ENCODE assay signal across 17 cellular contexts in the genomic region with DNA sequence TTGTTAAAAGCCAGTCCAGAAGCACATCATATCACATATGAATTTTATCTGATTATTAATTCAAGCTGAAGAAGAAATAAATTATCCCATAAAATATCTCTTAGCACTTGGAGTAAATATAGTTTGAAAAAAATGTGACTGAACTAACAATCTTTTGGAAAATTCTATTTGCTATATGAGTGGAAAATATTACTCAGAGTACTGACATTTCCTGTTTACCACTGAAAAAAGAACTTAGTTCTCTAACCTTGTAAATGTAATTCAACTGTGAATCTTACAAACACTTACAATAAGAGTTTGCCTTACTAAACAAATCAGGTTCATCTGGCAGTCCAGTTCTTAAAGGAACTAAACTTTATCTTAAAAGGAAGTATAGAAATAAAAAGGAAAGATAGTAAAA. TPM values are rescaled to one million over a fixed set of nuclear protein-coding genes. Genes with fewer than 3 reads are reported as not detected.
DNase-seq lines count a peak whose midpoint lies in the region; ATAC-seq, FAIRE-seq and TF ChIP-seq lines count a peak whose summit lies in the region.
"Had no signal": no experiment of that assay in that cellular context is flagged by ENCODE, and none has a peak within 500 bp of the region (broad histone marks: within the 10 kb centered on the region; RNA-seq: fewer than 3 reads in every experiment).

No MANE protein-coding gene starts in this region.

- H3K27ac Mint-ChIP-seq in activated T-helper 1 cell treated with anti-CD3 and anti-CD28 coated beads, Interleukin-12 subunit alpha, Interleukin-12 subunit beta, Interleukin-2, Interleukin-4 antibody, amounts not matched to agents 30 ng/mL and 10 ng/mL and 1 ng/mL, durations not matched to agents 14 hours and 24 hours and 36 hours, result peak overlapping the region; percentile 70
- H3K27ac Mint-ChIP-seq in endodermal cell, result no peak overlapping the region
- H3K27ac Mint-ChIP-seq: CD14-positive monocyte, memory B cell had no signal

- H3K4me1 ChIP-seq in A549 (peaks cover 12% of the 10 kb centered on the region; the same call in 2 of the 3 replicates), hepatocyte (ENCODE audit: insufficient read depth) (no peaks in the 10 kb centered on the region), endodermal cell (ENCODE audit: control insufficient read depth, insufficient read depth, low read length) (no peaks in the 10 kb centered on the region), A673 (ENCODE audit: insufficient read depth, low read length, poor library complexity, severe bottlenecking) (peaks cover under 1% of the 10 kb centered on the region)

- 0 out of 3 replicates have a peak, but pooled peaks cover 4% of the 10 kb centered on the region for H3K9me3 ChIP-seq in A549
- H3K9me3 ChIP-seq in hepatocyte (ENCODE audit: low read depth), result no peaks in the 10 kb centered on the region
- H3K9me3 ChIP-seq in endodermal cell (ENCODE audit: control insufficient read depth, low read length), result peaks cover 9% of the 10 kb centered on the region
- H3K9me3 ChIP-seq in A673 (ENCODE audit: low read depth, low read length, poor library complexity, severe bottlenecking), result no peaks in the 10 kb centered on the region

- H3K4me3 ChIP-seq in A549 (no peak overlapping the region), hepatocyte (no peak overlapping the region), endodermal cell (ENCODE audit: low read length) (no peak overlapping the region), A673 (ENCODE audit: low read depth, low read length, poor library complexity, severe bottlenecking) (no peak overlapping the region)

- no peaks in the 10 kb centered on the region for H3K9me2 ChIP-seq in hepatocyte (replicated peaks; ENCODE audit: insufficient read depth)

- TF ChIP-seq POLR2A in A549 (IDR thresholded peaks at IDR 0.05; ENCODE audit: low read length), result no peak

- no peak overlapping the region for H3K9ac ChIP-seq in endodermal cell (ENCODE audit: extremely low read depth, low read length, poor library complexity, severe bottlenecking)

- no peak for ATAC-seq in A549

- no peaks in the 10 kb centered on the region for H4K20me1 ChIP-seq in hepatocyte (ENCODE audit: insufficient read depth, poor library complexity, severe bottlenecking)

- peaks cover 6% of the 10 kb centered on the region for H3K36me3 Mint-ChIP-seq in activated T-helper 1 cell treated with anti-CD3 and anti-CD28 coated beads, Interleukin-12 subunit alpha, Interleukin-12 subunit beta, Interleukin-2, Interleukin-4 antibody, amounts not matched to agents 30 ng/mL and 10 ng/mL and 1 ng/mL, durations not matched to agents 14 hours and 24 hours and 36 hours (ENCODE audit: low read depth)
- H3K36me3 Mint-ChIP-seq in endodermal cell (ENCODE audit: low read depth), result no peaks in the 10 kb centered on the region
- H3K36me3 Mint-ChIP-seq: CD14-positive monocyte had no signal

- no peak for TF ChIP-seq RAD21 in A549 (conservative IDR thresholded peaks at IDR 0.05 in 1 of 2, IDR thresholded peaks at IDR 0.05 in 1 of 2)

- H3K27ac ChIP-seq in A549 (no peak overlapping the region), hepatocyte (peak overlapping the region; percentile 57), endodermal cell (ENCODE audit: low read depth, low read length) (no peak overlapping the region), A673 (ENCODE audit: low read depth, low read length, poor library complexity, severe bottlenecking) (no peak overlapping the region)
- H3K27ac ChIP-seq: HL-60 had no signal

- FAIRE-seq in A549 (lab: Jason Lieb, UNC), result no peak
- FAIRE-seq: H1, urothelium cell line had no signal

- CTCF ChIA-PET in A549 (lab: Yijun Ruan, JAX), result interaction anchor here (0.5 kb wide), 1 partner anchor 441 kb away, joined by 3 read pairs; a partner anchor contains a TSS
- CTCF ChIA-PET in A673 (lab: Charles Lee), result no interaction called here

- H2AFZ ChIP-seq in hepatocyte, result no peak overlapping the region

- POLR2A ChIA-PET in A549 (lab: Yijun Ruan, JAX), result no interaction called here
- POLR2A ChIA-PET in A673 (lab: Charles Lee; ENCODE audit: low non-redundant PET), result no interaction called here

- BruUV-seq in A673 (replicated peaks; lab: Mats Ljungman, UMichigan), result no TSS peak

- H3K27me3 Mint-ChIP-seq in activated T-helper 1 cell treated with anti-CD3 and anti-CD28 coated beads, Interleukin-12 subunit alpha, Interleukin-12 subunit beta, Interleukin-2, Interleukin-4 antibody, amounts not matched to agents 30 ng/mL and 10 ng/mL and 1 ng/mL, durations not matched to agents 14 hours and 24 hours and 36 hours (ENCODE audit: insufficient read depth), result peaks cover 3% of the 10 kb centered on the region
- H3K27me3 Mint-ChIP-seq in endodermal cell (ENCODE audit: insufficient read depth), result peaks cover 5% of the 10 kb centered on the region
- H3K27me3 Mint-ChIP-seq: memory B cell had no signal

- H3K4me2 ChIP-seq in A549, result peak overlapping the region; percentile 43; the same call in 2 of the 3 replicates
- peak overlapping the region; percentile 5 for H3K4me2 ChIP-seq in hepatocyte

- peaks cover 39% of the 10 kb centered on the region for H3K4me1 Mint-ChIP-seq in activated T-helper 1 cell treated with anti-CD3 and anti-CD28 coated beads, Interleukin-12 subunit alpha, Interleukin-12 subunit beta, Interleukin-2, Interleukin-4 antibody, amounts not matched to agents 30 ng/mL and 10 ng/mL and 1 ng/mL, durations not matched to agents 14 hours and 24 hours and 36 hours (ENCODE audit: low read depth)
- peaks cover 4% of the 10 kb centered on the region for H3K4me1 Mint-ChIP-seq in endodermal cell

- no peaks in the 10 kb centered on the region for H3K79me2 ChIP-seq in hepatocyte

- no peak overlapping the region for H3K4me3 Mint-ChIP-seq in activated T-helper 1 cell treated with anti-CD3 and anti-CD28 coated beads, Interleukin-12 subunit alpha, Interleukin-12 subunit beta, Interleukin-2, Interleukin-4 antibody, amounts not matched to agents 30 ng/mL and 10 ng/mL and 1 ng/mL, durations not matched to agents 14 hours and 24 hours and 36 hours
- no peak overlapping the region for H3K4me3 Mint-ChIP-seq in endodermal cell
- H3K4me3 Mint-ChIP-seq: brain, CD14-positive monocyte, memory B cell had no signal

- no peaks in the 10 kb centered on the region for H3K36me3 ChIP-seq in hepatocyte (replicated peaks; ENCODE audit: insufficient read depth, low read depth)
- H3K36me3 ChIP-seq in endodermal cell (ENCODE audit: control insufficient read depth, insufficient read depth, low read length), result no peaks in the 10 kb centered on the region
- no peaks in the 10 kb centered on the region for H3K36me3 ChIP-seq in A673 (ENCODE audit: insufficient read depth, low read length, poor library complexity, severe bottlenecking)

- TF ChIP-seq CTCF in A549 (IDR thresholded peaks at IDR 0.05), result no peak
- TF ChIP-seq CTCF in hepatocyte (IDR thresholded peaks at IDR 0.05; ENCODE audit: poor library complexity), result no peak
- TF ChIP-seq CTCF in endodermal cell (conservative IDR thresholded peaks at IDR 0.05), result no peak
- TF ChIP-seq CTCF in A673 (conservative IDR thresholded peaks at IDR 0.05; ENCODE audit: low read depth, low read length), result no peak

- DNase-seq in A549 (ENCODE audit: low read depth in 1 of 2, low spot score in 1 of 2) (no peak), HCEC 1CT (peak; percentile 85), hepatocyte (ENCODE audit: low spot score) (no peak), MV-4-11 (lab: John Stamatoyannopoulos, UW) (no peak), NCI-H2029 treated with DMSO at 0.1 percent for 48 hours (lab: John Stamatoyannopoulos, UW) (no peak), endodermal cell (no peak), A673 (ENCODE audit: low spot score) (no peak)
- no peak for DNase-seq in activated T-helper 1 cell treated with anti-CD3 and anti-CD28 coated beads, Interleukin-12 subunit alpha, Interleukin-12 subunit beta, Interleukin-2, Interleukin-4 antibody, amounts not matched to agents 30 ng/mL and 10 ng/mL and 1 ng/mL, durations not matched to agents 14 hours and 24 hours and 36 hours (ENCODE audit: low spot score)
- DNase-seq: activated CD4-positive, alpha-beta T cell treated with anti-CD3 and anti-CD28 coated beads for 48 hours; GDM1; stimulated activated CD4-positive, alpha-beta T cell treated with anti-CD3 and anti-CD28 coated beads, Interleukin-1b, Interleukin-23, amount 100 ng/mL, for 48 hours had no signal

- peaks cover 19% of the 10 kb centered on the region for H3K9me3 Mint-ChIP-seq in activated T-helper 1 cell treated with anti-CD3 and anti-CD28 coated beads, Interleukin-12 subunit alpha, Interleukin-12 subunit beta, Interleukin-2, Interleukin-4 antibody, amounts not matched to agents 30 ng/mL and 10 ng/mL and 1 ng/mL, durations not matched to agents 14 hours and 24 hours and 36 hours
- peaks cover 19% of the 10 kb centered on the region for H3K9me3 Mint-ChIP-seq in endodermal cell

- H3K27me3 ChIP-seq in hepatocyte (no peaks in the 10 kb centered on the region), endodermal cell (ENCODE audit: control insufficient read depth, insufficient read depth, low read length, poor library complexity, severe bottlenecking) (no peaks in the 10 kb centered on the region), A673 (replicated peaks; ENCODE audit: insufficient read depth, low read depth, low read length, poor library complexity) (peaks cover 84% of the 10 kb centered on the region)

- no peak for TF ChIP-seq EP300 in A549 (IDR thresholded peaks at IDR 0.05)

- intact Hi-C loops in activated T-helper 1 cell treated with anti-CD3 and anti-CD28 coated beads, Interleukin-12 subunit alpha, Interleukin-12 subunit beta, Interleukin-2, Interleukin-4 antibody, amounts not matched to agents 30 ng/mL and 10 ng/mL and 1 ng/mL, durations not matched to agents 14 hours and 24 hours and 36 hours (cut with micrococcal nuclease), result loop anchor here (1.0 kb wide), 1 partner anchor 8 kb away; no protein-coding TSS in a partner anchor
- intact Hi-C loops in A673 (cut with micrococcal nuclease; ENCODE audit: unreplicated experiment), result no loop called here

TF ChIP-seq in A549, 52 proteins besides CTCF, POLR2A, EP300 and RAD21 (continues in another document):
- no peak for TF ChIP-seq RNF2 (IDR thresholded peaks at IDR 0.05; ENCODE audit: borderline replicate concordance, low read depth)
- TF ChIP-seq KDM5A (IDR thresholded peaks at IDR 0.05), result no peak
- TF ChIP-seq SMC3 (IDR thresholded peaks at IDR 0.05), result no peak
- no peak for TF ChIP-seq RFX5 (IDR thresholded peaks at IDR 0.05)

RNA-seq across cellular contexts. Expression of a gene that starts 44.2 kb away (rescaled TPM):
- polyA plus RNA-seq in A549 (2011; rRNA removed) (1.4 and 1.5 TPM in 2 replicates), A549 (2017; fragmentation: RNase III; extraction: RNeasy Plus Mini Kit Qiagen cat#74134 plus additional on column Dnase treatment) (2.4 to 3.0 TPM (median 2.6 TPM) in 3 replicates), hepatocyte (9.0 and 11.7 TPM in 2 replicates)
- polyA plus RNA-seq in A549 (2012; cell fraction: cytosol; rRNA removed), result 0.32 and 0.39 TPM in 2 replicates
- 0.23 and 0.43 TPM in 2 replicates for polyA plus RNA-seq in A549 (2012; cell fraction: nucleus; rRNA removed)
- 0.50 and 1.1 TPM in 2 replicates for polyA minus RNA-seq in A549 (2011; rRNA and poly(A)+ RNA removed)
- total RNA-seq in activated T-helper 1 cell treated with anti-CD3 and anti-CD28 coated beads, Interleukin-12 subunit alpha, Interleukin-12 subunit beta, Interleukin-2, Interleukin-4 antibody, amounts not matched to agents 30 ng/mL and 10 ng/mL and 1 ng/mL, durations not matched to agents 14 hours and 24 hours and 36 hours, result 0.27 and 0.29 TPM in 2 replicates
- total RNA-seq in hepatocyte (16.7 and 16.8 TPM in 2 replicates), endodermal cell (1 to 10 TPM; 1.3 to 3.2 TPM), A673 (2021) (not detected in 2 replicates)
- polyA plus RNA-seq in endodermal cell (2013, experiment 1 of 2), result 10.3 TPM
- 7.9 TPM for polyA plus RNA-seq in endodermal cell (2013, experiment 2 of 2)
- polyA plus RNA-seq: CD14-positive monocyte had no signal
